Comparison of ENCODE assay signal across 16 cellular contexts in genomic region chr11:12810497-12810896, GRCh38.
A peak's percentile ranks its signal among the peaks of the same experiment; 100 is the strongest.
DNase-seq lines count a peak whose midpoint lies in the region; ATAC-seq and TF ChIP-seq lines count a peak whose summit lies in the region.
"Had no signal": no experiment of that assay in that cellular context is flagged by ENCODE, and none has a peak within 500 bp of the region (broad histone marks: within the 10 kb centered on the region; RNA-seq: fewer than 3 reads in every experiment).

No MANE protein-coding gene starts in this region.

- H3K4me1 ChIP-seq in right atrium auricular region, result peaks cover 0 to 41% of the 10 kb centered on the region in 2 donors
- H3K4me1 ChIP-seq in tibial nerve, result peaks cover 0 to 84% (median 31%) of the 10 kb centered on the region in 4 donors

- no peak for TF ChIP-seq CTCF in right atrium auricular region (IDR thresholded peaks at IDR 0.05)
- no peak for TF ChIP-seq CTCF in brain microvascular endothelial cell (IDR thresholded peaks at IDR 0.05; ENCODE audit: low read depth, low read length, missing control alignments)
- TF ChIP-seq CTCF in tibial nerve (IDR thresholded peaks at IDR 0.05), result no peak

- ATAC-seq in Right ventricle myocardium superior (ENCODE audit: poor library complexity), result no peak
- ATAC-seq in GM18867 (IDR thresholded peaks at IDR 0.05; ENCODE audit: unreplicated experiment), result no peak

- intact Hi-C loops in Right ventricle myocardium superior (cut with DNase I), result no loop called here

- in situ Hi-C loops in brain microvascular endothelial cell (cut with HindIII; ENCODE audit: low pct_ligation_motif_present, low sequenced_read_pairs), result no loop called here

- H3K27me3 ChIP-seq in right atrium auricular region, result no peaks in the 10 kb centered on the region
- H3K27me3 ChIP-seq in brain microvascular endothelial cell (replicated peaks), result no peaks in the 10 kb centered on the region
- H3K27me3 ChIP-seq in tibial nerve, result no peaks in the 10 kb centered on the region
- H3K27me3 ChIP-seq: SJSA1 had no signal

- 17 to 39% methylated on average over 6 of the region's 6 CpGs for WGBS in tibial nerve, 2 donors

- H3K9me3 ChIP-seq in right atrium auricular region (no peaks in the 10 kb centered on the region), tibial nerve (no peaks in the 10 kb centered on the region)
- H3K9me3 ChIP-seq: SJSA1 had no signal

- peak in 1 of 2 donors; percentile 13 for TF ChIP-seq EP300 in tibial nerve (IDR thresholded peaks at IDR 0.05)

- DNase-seq in Right ventricle myocardium superior, result peak; percentile 48
- DNase-seq in right atrium auricular region (ENCODE audit: low spot score), result no peak
- DNase-seq in brain microvascular endothelial cell, result peak; percentile 76
- DNase-seq in left kidney (ENCODE audit: low read depth, low spot score), result peak; percentile 53
- no peak for DNase-seq in tibial nerve (ENCODE audit: low spot score in 2 of 2)
- DNase-seq in NCI-H2227 treated with DMSO at 0.1 percent for 48 hours (lab: John Stamatoyannopoulos, UW), result no peak
- no peak for DNase-seq in NCI-H524 treated with DMSO at 0.1 percent for 48 hours (lab: John Stamatoyannopoulos, UW)
- DNase-seq: 8988T; activated CD8-positive, alpha-beta memory T cell treated with anti-CD3 and anti-CD28 coated beads for 24 hours; activated gamma-delta T cell; Calu3; head of caudate nucleus; NCI-H2171 treated with DMSO at 0.1 percent for 48 hours; small intestine had no signal

- H3K27ac ChIP-seq in right atrium auricular region (no peak overlapping the region), brain microvascular endothelial cell (peak overlapping the region; percentile 86), tibial nerve (peak overlapping the region in 3 of 4 donors; percentile 59 to 88 (median 68))
- H3K27ac ChIP-seq: SJSA1 had no signal

- no peak overlapping the region for H3K4me3 ChIP-seq in right atrium auricular region
- H3K4me3 ChIP-seq in brain microvascular endothelial cell (ENCODE audit: low read depth, low read length), result no peak overlapping the region
- H3K4me3 ChIP-seq in tibial nerve, result no peak overlapping the region
- H3K4me3 ChIP-seq: SJSA1 had no signal

- H3K36me3 ChIP-seq in right atrium auricular region, result no peaks in the 10 kb centered on the region
- H3K36me3 ChIP-seq in brain microvascular endothelial cell (replicated peaks), result peaks cover 2% of the 10 kb centered on the region
- no peaks in the 10 kb centered on the region for H3K36me3 ChIP-seq in tibial nerve

- no peak for TF ChIP-seq POLR2A in tibial nerve (IDR thresholded peaks at IDR 0.05)

Comparison
In these comparisons a context has a peak if more than half of its experiments do, and no peak if none do; other contexts are left out.
1. DNase-seq: peak in Right ventricle myocardium superior (single experiment), brain microvascular endothelial cell (single experiment) and left kidney (single experiment); none in right atrium auricular region (single experiment), tibial nerve (0 of 2), NCI-H2227 treated with DMSO at 0.1 percent for 48 hours (single experiment) and NCI-H524 treated with DMSO at 0.1 percent for 48 hours (single experiment).
2. H3K27ac ChIP-seq: peak in brain microvascular endothelial cell (single experiment) and tibial nerve (3 of 4); none in right atrium auricular region (0 of 2).